Comparison of ENCODE assay signal across 19 cellular contexts in the genomic region with DNA sequence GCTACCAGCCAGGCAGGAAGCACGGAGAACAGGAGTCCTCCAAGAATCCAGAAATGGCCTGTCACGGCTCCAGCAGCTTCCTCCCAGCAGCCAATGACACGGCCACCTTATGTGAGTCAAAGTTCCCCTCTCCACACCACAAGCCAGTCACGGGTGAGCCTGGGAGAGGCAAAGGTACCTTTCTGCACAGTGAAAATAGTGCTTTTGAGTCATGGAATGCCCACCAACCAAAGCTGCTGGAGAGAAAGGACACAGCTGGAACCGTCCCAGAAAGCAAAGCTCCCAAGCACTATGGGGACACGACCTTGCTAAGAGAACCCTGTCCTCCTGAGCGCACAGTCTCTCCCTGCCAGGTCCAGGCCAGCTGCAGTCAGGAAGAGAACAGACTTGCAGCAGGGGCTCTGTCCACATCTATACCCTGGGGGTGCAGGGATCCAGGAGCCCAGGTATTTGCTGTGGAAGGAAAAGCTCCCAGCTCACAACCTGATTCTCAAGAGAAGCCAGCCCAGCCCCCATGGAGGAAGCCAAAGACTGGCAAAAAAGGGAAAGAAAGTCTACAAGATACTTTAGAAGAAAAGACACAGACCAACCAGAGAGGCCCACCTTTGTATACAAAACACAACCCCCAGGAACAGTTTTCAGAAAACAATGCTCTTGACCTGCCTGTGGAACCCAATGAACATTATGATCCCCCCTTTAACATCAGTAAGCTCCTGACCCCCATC. TPM values are rescaled to one million over a fixed set of nuclear protein-coding genes. Genes with fewer than 3 reads are reported as not detected.
A peak's percentile ranks its signal among the peaks of the same experiment; 100 is the strongest.
DNase-seq lines count a peak whose midpoint lies in the region; ATAC-seq and TF ChIP-seq lines count a peak whose summit lies in the region.
"Had no signal": no experiment of that assay in that cellular context is flagged by ENCODE, and none has a peak within 500 bp of the region (broad histone marks: within the 10 kb centered on the region; RNA-seq: fewer than 3 reads in every experiment).

No MANE protein-coding gene starts in this region.

- peak overlapping the region in 3 of 7 donors; percentile 10 to 57 (median 26) for H3K27ac Mint-ChIP-seq in CD14-positive monocyte
- H3K27ac Mint-ChIP-seq in naive thymus-derived CD4-positive, alpha-beta T cell, result peak overlapping the region in 1 of 9 donors; percentile 4
- no peak overlapping the region for H3K27ac Mint-ChIP-seq in activated naive CD4-positive, alpha-beta T cell treated with anti-CD3 and anti-CD28 coated beads, Interleukin-2, amount 10 ng/mL, durations not matched to agents 7 days and 5 days
- H3K27ac Mint-ChIP-seq: CD8-positive, alpha-beta memory T cell had no signal

- peaks cover 0 to 5% (median 0%) of the 10 kb centered on the region in 4 donors for H3K4me1 ChIP-seq in esophagus muscularis mucosa
- H3K4me1 ChIP-seq in gastrocnemius medialis, result peaks cover 11 to 14% of the 10 kb centered on the region in 2 donors
- H3K4me1 ChIP-seq in naive thymus-derived CD4-positive, alpha-beta T cell (ENCODE audit: control insufficient read depth in 2 of 2, insufficient read depth in 2 of 2, low read length in 2 of 2), result no peaks in the 10 kb centered on the region

- H3K36me3 Mint-ChIP-seq in CD14-positive monocyte, result no peaks in the 10 kb centered on the region
- no peaks in the 10 kb centered on the region for H3K36me3 Mint-ChIP-seq in naive thymus-derived CD4-positive, alpha-beta T cell
- H3K36me3 Mint-ChIP-seq in activated naive CD4-positive, alpha-beta T cell treated with anti-CD3 and anti-CD28 coated beads, Interleukin-2, amount 10 ng/mL, durations not matched to agents 7 days and 5 days, result no peaks in the 10 kb centered on the region
- H3K36me3 Mint-ChIP-seq: CD8-positive, alpha-beta memory T cell had no signal

- H3K4me3 ChIP-seq in esophagus muscularis mucosa, result no peak overlapping the region
- no peak overlapping the region for H3K4me3 ChIP-seq in gastrocnemius medialis
- H3K4me3 ChIP-seq in naive thymus-derived CD4-positive, alpha-beta T cell (ENCODE audit: low read length), result no peak overlapping the region

- no peak for TF ChIP-seq EP300 in esophagus muscularis mucosa (IDR thresholded peaks at IDR 0.05)

- peak; percentile 87 for ATAC-seq in left ventricle myocardium superior
- ATAC-seq in gastrocnemius medialis, result peak; percentile 62 to 75
- ATAC-seq in naive thymus-derived CD4-positive, alpha-beta T cell, result no peak
- ATAC-seq: HCT116 had no signal

- CTCF ChIA-PET in naive thymus-derived CD4-positive, alpha-beta T cell (lab: Charles Lee), result no interaction called here
- CTCF ChIA-PET in activated naive CD4-positive, alpha-beta T cell treated with anti-CD3 and anti-CD28 coated beads, Interleukin-2, amount 10 ng/mL, durations not matched to agents 7 days and 5 days (lab: Charles Lee), result no interaction called here

- 65% methylated on average over 5 of the region's 7 CpGs for WGBS in esophagus muscularis mucosa

- TF ChIP-seq POLR2A in esophagus muscularis mucosa (IDR thresholded peaks at IDR 0.05; ENCODE audit: low read depth), result no peak
- TF ChIP-seq POLR2A in gastrocnemius medialis (IDR thresholded peaks at IDR 0.05), result no peak

- H3K27ac ChIP-seq in esophagus muscularis mucosa (replicated peaks in 1 of 4) (no peak overlapping the region), gastrocnemius medialis (peak overlapping the region; percentile 66 to 95 (median 82))
- no peak overlapping the region for H3K27ac ChIP-seq in naive thymus-derived CD4-positive, alpha-beta T cell (ENCODE audit: low read depth, low read length)

- H3K4me1 Mint-ChIP-seq in CD14-positive monocyte, result peaks cover 44% of the 10 kb centered on the region
- peaks cover 0 to 5% (median 0%) of the 10 kb centered on the region in 7 donors for H3K4me1 Mint-ChIP-seq in naive thymus-derived CD4-positive, alpha-beta T cell
- H3K4me1 Mint-ChIP-seq in activated naive CD4-positive, alpha-beta T cell treated with anti-CD3 and anti-CD28 coated beads, Interleukin-2, amount 10 ng/mL, durations not matched to agents 7 days and 5 days, result no peaks in the 10 kb centered on the region
- H3K4me1 Mint-ChIP-seq: CD8-positive, alpha-beta memory T cell had no signal

- H3K36me3 ChIP-seq in esophagus muscularis mucosa, result peaks cover 0 to 41% (median 0%) of the 10 kb centered on the region in 4 donors
- H3K36me3 ChIP-seq in gastrocnemius medialis, result peaks cover 0 to 51% of the 10 kb centered on the region in 2 donors
- H3K36me3 ChIP-seq in naive thymus-derived CD4-positive, alpha-beta T cell (ENCODE audit: control insufficient read depth in 2 of 3, insufficient read depth in 3 of 3, low read length in 3 of 3), result no peaks in the 10 kb centered on the region

- TF ChIP-seq CTCF in CD14-positive monocyte (IDR thresholded peaks at IDR 0.05), result no peak
- TF ChIP-seq CTCF in esophagus muscularis mucosa (IDR thresholded peaks at IDR 0.05), result no peak
- no peak for TF ChIP-seq CTCF in gastrocnemius medialis (IDR thresholded peaks at IDR 0.05 in 4 of 5, conservative IDR thresholded peaks at IDR 0.05 in 1 of 5)

- DNase-seq in CD14-positive monocyte (ENCODE audit: low spot score) (peak; percentile 51), esophagus muscularis mucosa (ENCODE audit: extremely low spot score) (peak; percentile 91), left ventricle myocardium superior (peak; percentile 61), gastrocnemius medialis (peak in 1 of 2 donors; percentile 71), activated gamma-delta T cell treated with Interleukin-2 at 50 U/mL for 16 hours (no peak), OCI-M1 (lab: John Stamatoyannopoulos, UW) (no peak)
- no peak for DNase-seq in naive thymus-derived CD4-positive, alpha-beta T cell
- no peak for DNase-seq in activated naive CD4-positive, alpha-beta T cell treated with anti-CD3 and anti-CD28 coated beads, Interleukin-2, amount 10 ng/mL, durations not matched to agents 7 days and 5 days
- DNase-seq: CD8-positive, alpha-beta memory T cell; DMS53; EL; GOT3; NCI-H1105; NCI-H510A; NCI-H774; SHP77 treated with DMSO at 0.1 percent for 48 hours had no signal

- intact Hi-C loops in CD14-positive monocyte (cut with micrococcal nuclease), result loop anchor here (5.0 kb wide), 2 partner anchors 46 to 69 kb away; no protein-coding TSS in a partner anchor
- intact Hi-C loops in esophagus muscularis mucosa (cut with DNase I), result no loop called here
- intact Hi-C loops in left ventricle myocardium superior (cut with micrococcal nuclease), result no loop called here
- intact Hi-C loops in gastrocnemius medialis (cut with DNase I; ENCODE audit: low total_unique reads), result loop anchor here (2.0 kb wide), 1 partner anchor 105 kb away; no protein-coding TSS in a partner anchor
- intact Hi-C loops in naive thymus-derived CD4-positive, alpha-beta T cell (cut with micrococcal nuclease), result no loop called here

- H3K27me3 Mint-ChIP-seq in CD14-positive monocyte (ENCODE audit: low read depth in 3 of 3), result peaks cover 2 to 12% (median 4%) of the 10 kb centered on the region in 3 donors
- H3K27me3 Mint-ChIP-seq in naive thymus-derived CD4-positive, alpha-beta T cell, result peaks cover 0 to 13% (median 5%) of the 10 kb centered on the region in 5 donors
- peaks cover 17% of the 10 kb centered on the region for H3K27me3 Mint-ChIP-seq in activated naive CD4-positive, alpha-beta T cell treated with anti-CD3 and anti-CD28 coated beads, Interleukin-2, amount 10 ng/mL, durations not matched to agents 7 days and 5 days

- H3K27me3 ChIP-seq in esophagus muscularis mucosa (no peaks in the 10 kb centered on the region), gastrocnemius medialis (no peaks in the 10 kb centered on the region)
- H3K27me3 ChIP-seq in naive thymus-derived CD4-positive, alpha-beta T cell (ENCODE audit: control insufficient read depth in 2 of 2, insufficient read depth in 2 of 2, low read length in 2 of 2), result no peaks in the 10 kb centered on the region

- peaks cover 0 to 2% (median 0%) of the 10 kb centered on the region in 7 donors for H3K9me3 Mint-ChIP-seq in CD14-positive monocyte
- peaks cover 0 to 3% (median 0%) of the 10 kb centered on the region in 11 donors for H3K9me3 Mint-ChIP-seq in naive thymus-derived CD4-positive, alpha-beta T cell
- no peaks in the 10 kb centered on the region for H3K9me3 Mint-ChIP-seq in activated naive CD4-positive, alpha-beta T cell treated with anti-CD3 and anti-CD28 coated beads, Interleukin-2, amount 10 ng/mL, durations not matched to agents 7 days and 5 days
- H3K9me3 Mint-ChIP-seq: CD8-positive, alpha-beta memory T cell had no signal

- POLR2A ChIA-PET in naive thymus-derived CD4-positive, alpha-beta T cell (lab: Charles Lee), result no interaction called here

- H3K9me3 ChIP-seq in esophagus muscularis mucosa (no peaks in the 10 kb centered on the region), gastrocnemius medialis (no peaks in the 10 kb centered on the region)
- no peaks in the 10 kb centered on the region for H3K9me3 ChIP-seq in naive thymus-derived CD4-positive, alpha-beta T cell (ENCODE audit: control insufficient read depth in 2 of 3, low read length in 3 of 3)

- in situ Hi-C loops in gastrocnemius medialis (cut with MboI; ENCODE audit: low sequenced_read_pairs in 4 of 4), result no loop called here

- no peak overlapping the region for H3K4me3 Mint-ChIP-seq in CD14-positive monocyte
- H3K4me3 Mint-ChIP-seq in naive thymus-derived CD4-positive, alpha-beta T cell, result no peak overlapping the region
- H3K4me3 Mint-ChIP-seq in activated naive CD4-positive, alpha-beta T cell treated with anti-CD3 and anti-CD28 coated beads, Interleukin-2, amount 10 ng/mL, durations not matched to agents 7 days and 5 days, result no peak overlapping the region
- H3K4me3 Mint-ChIP-seq: CD8-positive, alpha-beta memory T cell had no signal

RNA-seq across cellular contexts. Expression of a gene that starts 24.4 kb away (rescaled TPM):
- polyA plus RNA-seq in CD14-positive monocyte, result not detected
- total RNA-seq in esophagus muscularis mucosa, result under 1 TPM in 2 of 4 donors, not detected in 2; 0.06 to 0.42 TPM
- 126 TPM for total RNA-seq in left ventricle myocardium superior
- total RNA-seq in gastrocnemius medialis, result 100 to 1,000 TPM in 1 of 4 donors, 10 to 100 TPM in 3; 26.5 to 208 (median 69.6) TPM
- not detected for total RNA-seq in naive thymus-derived CD4-positive, alpha-beta T cell
- not detected for polyA plus RNA-seq in naive thymus-derived CD4-positive, alpha-beta T cell
- total RNA-seq: CD8-positive, alpha-beta memory T cell; LHCN-M2 had no signal
- polyA plus RNA-seq: BJ; CD8-positive, alpha-beta memory T cell had no signal

Comparison
In these comparisons a context has a peak if more than half of its experiments do, and no peak if none do; other contexts are left out.
1. DNase-seq: peak in CD14-positive monocyte (single experiment), esophagus muscularis mucosa (single experiment) and left ventricle myocardium superior (single experiment); none in naive thymus-derived CD4-positive, alpha-beta T cell (0 of 9), activated gamma-delta T cell treated with Interleukin-2 at 50 U/mL for 16 hours (single experiment), OCI-M1 (single experiment) and activated naive CD4-positive, alpha-beta T cell treated with anti-CD3 and anti-CD28 coated beads, Interleukin-2, amount 10 ng/mL, durations not matched to agents 7 days and 5 days (single experiment).
2. H3K27ac ChIP-seq: peak in gastrocnemius medialis (4 of 4); none in esophagus muscularis mucosa (0 of 4) and naive thymus-derived CD4-positive, alpha-beta T cell (single experiment).
3. RNA of a gene that starts 24.4 kb away (total RNA-seq): 126 TPM in left ventricle myocardium superior (single experiment) and 26.5 to 208 TPM in gastrocnemius medialis; 0.06 to 0.42 TPM in esophagus muscularis mucosa and not detected in naive thymus-derived CD4-positive, alpha-beta T cell; every median in the first group is over 10 times any median in the second.
4. intact Hi-C loops: an anchor here in CD14-positive monocyte (5.0 kb wide) and gastrocnemius medialis (2.0 kb wide); none called in esophagus muscularis mucosa, left ventricle myocardium superior and naive thymus-derived CD4-positive, alpha-beta T cell.